9 cellular contexts compared by ENCODE assay signal in the genomic region with DNA sequence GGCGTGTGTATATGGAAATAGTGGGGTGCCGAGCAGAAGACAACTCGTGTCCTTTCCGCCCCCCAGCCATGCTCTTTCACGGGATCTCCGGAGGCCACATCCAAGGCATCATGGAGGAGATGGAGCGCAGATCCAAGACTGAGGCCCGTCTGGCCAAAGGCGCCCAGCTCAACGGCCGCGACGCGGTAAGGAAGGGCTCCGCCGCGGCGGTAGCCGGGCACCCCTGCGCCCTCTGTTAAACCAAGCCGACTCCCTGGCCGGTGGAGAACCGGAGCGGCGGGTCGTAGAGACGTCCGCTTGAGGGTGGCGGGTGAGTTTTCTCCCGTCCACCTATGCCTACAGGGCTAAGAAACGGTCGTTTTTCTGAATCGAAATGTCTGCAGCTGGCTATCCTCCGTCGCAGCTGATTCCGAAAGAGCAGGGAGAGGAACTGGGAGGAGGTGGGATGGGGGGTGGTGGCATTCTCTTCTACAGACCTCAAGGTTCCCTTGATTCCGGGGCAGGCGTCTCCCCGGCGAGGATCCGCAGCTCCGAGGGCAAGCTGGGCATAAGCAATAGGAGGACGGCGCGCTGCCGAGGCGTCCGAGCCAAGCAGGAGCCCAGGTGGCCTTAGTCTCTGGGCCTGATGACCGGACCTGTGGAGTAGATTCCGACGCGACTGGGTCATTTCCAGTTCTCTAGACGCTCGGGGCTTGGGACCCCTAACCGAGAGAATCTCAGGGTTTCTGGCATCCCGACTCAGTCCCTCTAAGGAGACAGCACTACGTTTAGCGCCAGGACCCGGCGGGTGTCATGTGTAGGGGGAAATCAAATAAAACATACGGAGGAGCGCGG. TPM values are rescaled to one million over a fixed set of nuclear protein-coding genes. Genes with fewer than 3 reads are reported as not detected.
DNase-seq lines count a peak whose midpoint lies in the region; ATAC-seq, FAIRE-seq and TF ChIP-seq lines count a peak whose summit lies in the region.
"Had no signal": no experiment of that assay in that cellular context is flagged by ENCODE, and none has a peak within 500 bp of the region (broad histone marks: within the 10 kb centered on the region; RNA-seq: fewer than 3 reads in every experiment).

No MANE protein-coding gene starts in this region.

- FAIRE-seq in H54 (lab: Jason Lieb, UNC), result no peak
- FAIRE-seq: GM18507 had no signal

- H3K9me3 Mint-ChIP-seq in activated naive CD4-positive, alpha-beta T cell treated with anti-CD3 and anti-CD28 coated beads, Interleukin-2, amount 10 ng/mL, durations not matched to agents 7 days and 5 days, result no peaks in the 10 kb centered on the region

- peaks cover 4% of the 10 kb centered on the region for H3K4me1 ChIP-seq in testis

- peak; percentile 26 for DNase-seq in H54 (ENCODE audit: insufficient read length, low spot score)
- DNase-seq in activated naive CD4-positive, alpha-beta T cell treated with anti-CD3 and anti-CD28 coated beads, Interleukin-2, amount 10 ng/mL, durations not matched to agents 7 days and 5 days, result no peak
- peak; percentile 62 for DNase-seq in islet precursor cell
- DNase-seq in testis, result no peak
- DNase-seq in stimulated activated CD4-positive, alpha-beta T cell treated with anti-CD3 and anti-CD28 coated beads, Interleukin-2, amount 100 ng/mL, for 48 hours, result no peak

- intact Hi-C loops in testis (cut with DNase I; ENCODE audit: low total_unique reads), result no loop called here

- ATAC-seq in HG03039 (IDR thresholded peaks at IDR 0.05; ENCODE audit: unreplicated experiment) (no peak), GM21723 (IDR thresholded peaks at IDR 0.05; ENCODE audit: unreplicated experiment) (no peak)

- peaks cover 100% of the 10 kb centered on the region for H3K27me3 Mint-ChIP-seq in activated naive CD4-positive, alpha-beta T cell treated with anti-CD3 and anti-CD28 coated beads, Interleukin-2, amount 10 ng/mL, durations not matched to agents 7 days and 5 days

- CTCF ChIA-PET in activated naive CD4-positive, alpha-beta T cell treated with anti-CD3 and anti-CD28 coated beads, Interleukin-2, amount 10 ng/mL, durations not matched to agents 7 days and 5 days (lab: Charles Lee), result interaction anchor here (0.9 to 1.9 kb wide), 5 partner anchors 10 to 392 kb away, joined by 3 to 9 read pairs (median 6); a partner anchor contains a TSS

- TF ChIP-seq CTCF in 22Rv1 (IDR thresholded peaks at IDR 0.05) (no peak), testis (IDR thresholded peaks at IDR 0.05) (no peak)

- H3K4me1 Mint-ChIP-seq in activated naive CD4-positive, alpha-beta T cell treated with anti-CD3 and anti-CD28 coated beads, Interleukin-2, amount 10 ng/mL, durations not matched to agents 7 days and 5 days, result peaks cover 69% of the 10 kb centered on the region

- peak overlapping the region; percentile 48 for H3K4me3 Mint-ChIP-seq in activated naive CD4-positive, alpha-beta T cell treated with anti-CD3 and anti-CD28 coated beads, Interleukin-2, amount 10 ng/mL, durations not matched to agents 7 days and 5 days

- peak overlapping the region; percentile 46 to 69 for H3K4me3 ChIP-seq in testis

- H3K27ac ChIP-seq in 22Rv1, result peak overlapping the region; percentile 80
- H3K27ac ChIP-seq in testis, result peak overlapping the region; percentile 81 to 88

- no peaks in the 10 kb centered on the region for H3K9me3 ChIP-seq in testis

- no peaks in the 10 kb centered on the region for H3K27me3 ChIP-seq in testis

- no peaks in the 10 kb centered on the region for H3K36me3 Mint-ChIP-seq in activated naive CD4-positive, alpha-beta T cell treated with anti-CD3 and anti-CD28 coated beads, Interleukin-2, amount 10 ng/mL, durations not matched to agents 7 days and 5 days

- no peak; the same call in 1 of the 2 replicates for TF ChIP-seq POLR2A in H54 (IDR thresholded peaks at IDR 0.05; ENCODE audit: low read depth, low read length)
- TF ChIP-seq POLR2A in testis (IDR thresholded peaks at IDR 0.05), result no peak

- no peaks in the 10 kb centered on the region for H3K36me3 ChIP-seq in testis (ENCODE audit: low read depth, missing control alignments)

- WGBS in testis, 2 donors, result 0 to 1% methylated on average over 42 to 63 of the region's 63 CpGs

- H3K27ac Mint-ChIP-seq in activated naive CD4-positive, alpha-beta T cell treated with anti-CD3 and anti-CD28 coated beads, Interleukin-2, amount 10 ng/mL, durations not matched to agents 7 days and 5 days, result peak overlapping the region; percentile 50

RNA-seq across cellular contexts. Expression of a gene that starts 0.9 kb away (rescaled TPM):
- 1 to 10 TPM; 3.7 to 7.1 TPM for total RNA-seq in testis
- polyA plus RNA-seq in testis (ENCODE audit: insufficient read depth, low read depth, low replicate concordance), result 3.7 TPM

RNA-seq across cellular contexts. Expression of a gene that starts 15.6 kb away (rescaled TPM):
- 10 to 100 TPM in 1 of 2 donors, 1 to 10 TPM in 1; 7.8 to 10.5 TPM for total RNA-seq in testis
- polyA plus RNA-seq in testis (ENCODE audit: insufficient read depth, low read depth, low replicate concordance), result 8.6 TPM

Comparison
In these comparisons a context has a peak if more than half of its experiments do, and no peak if none do; other contexts are left out.
1. DNase-seq: peak in H54 (single experiment) and islet precursor cell (single experiment); none in activated naive CD4-positive, alpha-beta T cell treated with anti-CD3 and anti-CD28 coated beads, Interleukin-2, amount 10 ng/mL, durations not matched to agents 7 days and 5 days (single experiment), testis (single experiment) and stimulated activated CD4-positive, alpha-beta T cell treated with anti-CD3 and anti-CD28 coated beads, Interleukin-2, amount 100 ng/mL, for 48 hours (0 of 2).